ENCODE assay signal across 25 cellular contexts in genomic region chr3:85837402-85837801, GRCh38.
"Had no signal": no experiment of that assay in that cellular context is flagged by ENCODE, and none has a peak within 500 bp of the region (broad histone marks: within the 10 kb centered on the region; RNA-seq: fewer than 3 reads in every experiment).

No MANE protein-coding gene starts in this region.

- FAIRE-seq: endometrium, keratinocyte had no signal

- H3K27ac ChIP-seq: colonic mucosa, epithelial cell of prostate, esophagus squamous epithelium, gastrocnemius medialis, heart right ventricle, left lung, lower lobe of right lung had no signal

- H3K36me3 ChIP-seq: colonic mucosa, esophagus squamous epithelium, gastrocnemius medialis, heart right ventricle, left lung, lower lobe of right lung had no signal

- H3K4me1 ChIP-seq: colonic mucosa, esophagus squamous epithelium, gastrocnemius medialis, heart right ventricle, left lung, lower lobe of right lung had no signal

- H3K4me3 ChIP-seq: colonic mucosa, esophagus squamous epithelium, gastrocnemius medialis, heart right ventricle, left lung, lower lobe of right lung, mucosa of descending colon had no signal

- H3K9me3 ChIP-seq: colonic mucosa, esophagus squamous epithelium, gastrocnemius medialis, heart right ventricle, left lung, lower lobe of right lung, mucosa of descending colon had no signal

- DNase-seq: colonic mucosa; cortex of kidney; effector CD8-positive, alpha-beta T cell; effector memory CD8-positive, alpha-beta T cell; endodermal cell; erythroblast; esophagus squamous epithelium; foreskin fibroblast; foreskin melanocyte; gastrocnemius medialis; glutamatergic neuron; head of caudate nucleus; heart right ventricle; hippocampal formation; left cardiac atrium; left lung; left ventricle myocardium superior; lower lobe of right lung; mesenchymal stem cell; mucosa of descending colon; naive B cell had no signal

- ATAC-seq: effector memory CD8-positive, alpha-beta T cell; esophagus mucosa; gastrocnemius medialis; heart right ventricle; left cardiac atrium; left lung; left ventricle myocardium superior; lower lobe of right lung; mucosa of descending colon had no signal

- H3K27me3 ChIP-seq: colonic mucosa, esophagus squamous epithelium, gastrocnemius medialis, heart right ventricle, left lung had no signal
